Comparison of ENCODE assay signal across 13 cellular contexts in the genomic region with DNA sequence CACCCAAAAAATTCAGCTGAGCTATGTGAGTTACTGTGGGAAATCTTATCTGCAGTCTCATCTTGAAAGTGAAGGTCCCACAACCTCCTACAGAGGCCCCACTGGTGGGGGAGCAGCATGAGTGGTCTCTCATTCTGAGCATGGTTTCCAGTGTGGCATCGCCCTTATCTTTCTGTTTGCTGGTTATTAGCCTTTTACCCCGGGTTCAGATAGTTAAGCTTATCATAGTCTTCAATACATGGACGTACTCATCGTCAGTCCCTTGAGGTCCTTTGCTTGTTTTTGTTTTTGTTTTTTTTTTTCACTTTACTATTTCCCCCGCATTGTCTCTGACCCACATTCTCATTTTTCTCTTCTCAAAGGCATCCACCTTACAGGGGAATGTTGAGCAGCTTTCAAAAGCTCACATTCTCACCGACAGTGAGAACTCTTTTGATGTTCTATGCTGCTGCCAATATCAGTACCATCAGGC. TPM values are rescaled to one million over a fixed set of nuclear protein-coding genes. Genes with fewer than 3 reads are reported as not detected.
DNase-seq lines count a peak whose midpoint lies in the region; ATAC-seq and TF ChIP-seq lines count a peak whose summit lies in the region.
"Had no signal": no experiment of that assay in that cellular context is flagged by ENCODE, and none has a peak within 500 bp of the region (broad histone marks: within the 10 kb centered on the region; RNA-seq: fewer than 3 reads in every experiment).

No MANE protein-coding gene starts in this region.

- no peak for TF ChIP-seq CTCF in PC-9 (conservative IDR thresholded peaks at IDR 0.05)

- H3K27ac Mint-ChIP-seq in activated naive CD8-positive, alpha-beta T cell, result peak overlapping the region; percentile 89
- H3K27ac Mint-ChIP-seq: activated naive CD4-positive, alpha-beta T cell treated with anti-CD3 and anti-CD28 coated beads, Interleukin-2, amount 50 U/mL, for 24 hours; naive B cell had no signal

- H3K27me3 Mint-ChIP-seq in activated naive CD8-positive, alpha-beta T cell, result no peaks in the 10 kb centered on the region
- H3K27me3 Mint-ChIP-seq: activated naive CD4-positive, alpha-beta T cell treated with anti-CD3 and anti-CD28 coated beads, Interleukin-2, amount 50 U/mL, for 24 hours; naive B cell had no signal

- no peaks in the 10 kb centered on the region for H3F3A ChIP-seq in PC-9 (ENCODE audit: insufficient read depth, low read depth)

- no peaks in the 10 kb centered on the region for H3K36me3 ChIP-seq in PC-9 (ENCODE audit: low read depth)

- H3K4me1 ChIP-seq in PC-9 (replicated peaks; ENCODE audit: insufficient read depth), result no peaks in the 10 kb centered on the region

- H3K79me2 ChIP-seq in PC-9 (ENCODE audit: low read depth), result no peaks in the 10 kb centered on the region

- no peaks in the 10 kb centered on the region for H3K9me2 ChIP-seq in PC-9 (ENCODE audit: insufficient read depth)

- no peaks in the 10 kb centered on the region; the same call in 1 of the 2 replicates for H3K9me3 ChIP-seq in PC-9 (ENCODE audit: insufficient read depth, low read depth)

- intact Hi-C loops in PC-9 (cut with micrococcal nuclease; ENCODE audit: unreplicated experiment), result no loop called here

- H4K20me1 ChIP-seq in PC-9 (ENCODE audit: insufficient read depth), result no peaks in the 10 kb centered on the region

- DNase-seq in central memory CD4-positive, alpha-beta T cell, result no peak
- no peak for DNase-seq in PC-9
- DNase-seq: DMS79, naive B cell, NCI-H510A treated with DMSO at 0.1 percent for 48 hours had no signal

- no peak for TF ChIP-seq POLR2A in GM18505 (IDR thresholded peaks at IDR 0.05; ENCODE audit: borderline replicate concordance, extremely low read depth, insufficient read depth, insufficient read length)

- H3K9me3 Mint-ChIP-seq in activated naive CD8-positive, alpha-beta T cell (ENCODE audit: low read depth), result peaks cover 5% of the 10 kb centered on the region

- H2AFZ ChIP-seq in PC-9, result no peak overlapping the region

- no TSS peak for BruUV-seq in PC-9 (replicated peaks; lab: Mats Ljungman, UMichigan)

- CTCF ChIA-PET in PC-9 (lab: Charles Lee), result no interaction called here

- peaks cover 21% of the 10 kb centered on the region for H3K4me1 Mint-ChIP-seq in activated naive CD8-positive, alpha-beta T cell (ENCODE audit: low read depth)
- H3K4me1 Mint-ChIP-seq: naive B cell had no signal

- no peak overlapping the region for H3K4me3 ChIP-seq in PC-9
- H3K4me3 ChIP-seq: K562 had no signal

- no peak overlapping the region for H3K4me2 ChIP-seq in PC-9

- H3K36me3 Mint-ChIP-seq in activated naive CD8-positive, alpha-beta T cell, result peaks cover 3% of the 10 kb centered on the region

- POLR2A ChIA-PET in PC-9 (lab: Charles Lee; ENCODE audit: unreplicated experiment), result no interaction called here

- H3K4me3 Mint-ChIP-seq in activated naive CD8-positive, alpha-beta T cell, result peak overlapping the region; percentile 52
- H3K4me3 Mint-ChIP-seq: activated naive CD4-positive, alpha-beta T cell treated with anti-CD3 and anti-CD28 coated beads, Interleukin-2, amount 50 U/mL, for 24 hours; naive B cell had no signal

- H3K27me3 ChIP-seq in PC-9 (ENCODE audit: insufficient read depth, low read depth), result no peaks in the 10 kb centered on the region

- peak; percentile 52 for ATAC-seq in GM18505 (IDR thresholded peaks at IDR 0.05; ENCODE audit: unreplicated experiment)
- peak; percentile 65 for ATAC-seq in GM19324 (IDR thresholded peaks at IDR 0.05; ENCODE audit: low FRiP score, unreplicated experiment)
- peak; percentile 73 for ATAC-seq in HG03064 (IDR thresholded peaks at IDR 0.05; ENCODE audit: low read depth, unreplicated experiment)
- ATAC-seq in SK-N-SH treated with all-trans-retinoic acid at 6 μM for 48 hours, result no peak
- ATAC-seq: K562 had no signal

- no peak overlapping the region for H3K27ac ChIP-seq in PC-9

TF ChIP-seq in SK-N-SH treated with all-trans-retinoic acid at 6 μM for 48 hours, 23 proteins besides CTCF, POLR2A, EP300 and RAD21:
- TF ChIP-seq ZNF8 (CRISPR knock-in tag; IDR thresholded peaks at IDR 0.05) (no peak), ZFP3 (CRISPR knock-in tag; IDR thresholded peaks at IDR 0.05) (no peak), GLIS3 (CRISPR knock-in tag; IDR thresholded peaks at IDR 0.05) (no peak)
- TF ChIP-seq, protein P1, sequence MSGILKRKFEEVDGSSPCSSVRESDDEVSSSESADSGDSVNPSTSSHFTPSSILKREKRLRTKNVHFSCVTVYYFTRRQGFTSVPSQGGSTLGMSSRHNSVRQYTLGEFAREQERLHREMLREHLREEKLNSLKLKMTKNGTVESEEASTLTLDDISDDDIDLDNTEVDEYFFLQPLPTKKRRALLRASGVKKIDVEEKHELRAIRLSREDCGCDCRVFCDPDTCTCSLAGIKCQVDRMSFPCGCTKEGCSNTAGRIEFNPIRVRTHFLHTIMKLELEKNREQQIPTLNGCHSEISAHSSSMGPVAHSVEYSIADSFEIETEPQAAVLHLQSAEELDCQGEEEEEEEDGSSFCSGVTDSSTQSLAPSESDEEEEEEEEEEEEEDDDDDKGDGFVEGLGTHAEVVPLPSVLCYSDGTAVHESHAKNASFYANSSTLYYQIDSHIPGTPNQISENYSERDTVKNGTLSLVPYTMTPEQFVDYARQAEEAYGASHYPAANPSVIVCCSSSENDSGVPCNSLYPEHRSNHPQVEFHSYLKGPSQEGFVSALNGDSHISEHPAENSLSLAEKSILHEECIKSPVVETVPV (CRISPR knock-in tag; IDR thresholded peaks at IDR 0.05), result no peak

RNA-seq across cellular contexts. Expression of a gene that starts 7.7 kb away (rescaled TPM):
- 0.25 TPM in 1 of 2 replicates, not detected in the other for total RNA-seq in PC-9 (2021)

RNA-seq across cellular contexts. Expression of a gene that starts 26.1 kb away (rescaled TPM):
- total RNA-seq in PC-9 (2021), result 9.4 and 11.8 TPM in 2 replicates

RNA-seq across cellular contexts. Expression of a gene that starts 49.5 kb away (rescaled TPM):
- not detected in 2 replicates for total RNA-seq in PC-9 (2021)
- total RNA-seq: K562, temporal lobe had no signal

RNA-seq across cellular contexts. Expression of a gene that starts 57.6 kb away (rescaled TPM):
- not detected in 2 replicates for total RNA-seq in PC-9 (2021)
- total RNA-seq: K562 had no signal
